ENCODE assay signal across 8 cellular contexts in genomic region chr6:31660998-31661866, GRCh38. TPM values are rescaled to one million over a fixed set of nuclear protein-coding genes. Genes with fewer than 3 reads are reported as not detected.
DNase-seq lines count a peak whose midpoint lies in the region; FAIRE-seq and TF ChIP-seq lines count a peak whose summit lies in the region.

No MANE protein-coding gene starts in this region.

- TF ChIP-seq CTCF in dorsolateral prefrontal cortex (IDR thresholded peaks at IDR 0.05 in 54 of 56, conservative IDR thresholded peaks at IDR 0.05 in 2 of 56; ENCODE audit: low read depth in 1 of 56, partially characterized antibody in 56 of 56) (no peak), nephron progenitor cell (IDR thresholded peaks at IDR 0.05) (no peak)

- peak overlapping the region; percentile 96 to 100 (median 99) for H3K4me2 ChIP-seq in BLaER1 treated with 17β-estradiol and CSF1 and Interleukin-3, amounts not matched to agents 10 nM and 100 nM

- H3K36me3 ChIP-seq in BLaER1 treated with 17β-estradiol and CSF1 and Interleukin-3, amounts not matched to agents 10 nM and 100 nM = peaks cover 18 to 52% (median 32%) of the 10 kb centered on the region in 11 experiments; a peak in 20 of 22 replicates
- peaks cover 14% of the 10 kb centered on the region for H3K36me3 ChIP-seq in MG63

- H3K4me1 Mint-ChIP-seq in nephron progenitor cell = peaks cover 86% of the 10 kb centered on the region

- CTCF ChIA-PET in HEK293T (lab: Yijun Ruan, JAX) = interaction anchor here (0.9 to 1.2 kb wide), 2 partner anchors 9 to 39 kb away, joined by 4 read pairs; partner anchors contain the start of gene BAG6

- no peak for FAIRE-seq in urothelium cell line (lab: Jason Lieb, UNC)

- H3K4me3 ChIP-seq in BLaER1 treated with 17β-estradiol and CSF1 and Interleukin-3, amounts not matched to agents 10 nM and 100 nM = peak overlapping the region; percentile 72 to 91 (median 80)
- H3K4me3 ChIP-seq in MG63 (peak overlapping the region; percentile 63), dorsolateral prefrontal cortex (peak overlapping the region; percentile 62 to 96 (median 80))

- no peaks in the 10 kb centered on the region for H3K9me3 ChIP-seq in BLaER1 treated with 17β-estradiol and CSF1 and Interleukin-3, amounts not matched to agents 10 nM and 100 nM (replicated peaks in 1 of 11)
- no peaks in the 10 kb centered on the region for H3K9me3 ChIP-seq in MG63

- peaks cover 5 to 35% (median 21%) of the 10 kb centered on the region in 11 experiments; a peak in 15 of 22 replicates for H4K20me1 ChIP-seq in BLaER1 treated with 17β-estradiol and CSF1 and Interleukin-3, amounts not matched to agents 10 nM and 100 nM

- peak overlapping the region; percentile 86 for H3K4me3 Mint-ChIP-seq in nephron progenitor cell

- POLR2A ChIA-PET in HEK293T (lab: Yijun Ruan, JAX) = interaction anchor here (0.5 to 5.4 kb wide), 27 partner anchors 8 to 245 kb away, joined by 3 to 138 read pairs (median 4); partner anchors contain the start of genes ABHD16A, ATP6V1G2, BAG6 and DDX39B

- DNase-seq in MG63 (no peak), dorsolateral prefrontal cortex (no peak), nephron progenitor cell (no peak), ureter (ENCODE audit: low spot score) (no peak), activated gamma-delta T cell (lab: John Stamatoyannopoulos, UW) (no peak), urothelium cell line (ENCODE audit: low spot score) (no peak), HEK293T (ENCODE audit: extremely low spot score) (no peak)

- no peaks in the 10 kb centered on the region for H3K27me3 ChIP-seq in BLaER1 treated with 17β-estradiol and CSF1 and Interleukin-3, amounts not matched to agents 10 nM and 100 nM
- H3K27me3 ChIP-seq in MG63 (no peaks in the 10 kb centered on the region), dorsolateral prefrontal cortex (no peaks in the 10 kb centered on the region)

- peaks cover 4% of the 10 kb centered on the region for H3K27me3 Mint-ChIP-seq in nephron progenitor cell (ENCODE audit: low read depth, poor library complexity)

- H3K4me1 ChIP-seq in BLaER1 treated with 17β-estradiol and CSF1 and Interleukin-3, amounts not matched to agents 10 nM and 100 nM = peaks cover 64 to 73% (median 67%) of the 10 kb centered on the region in 10 experiments

- peak overlapping the region; percentile 75 to 94 (median 87); a peak in 21 of 22 replicates for H3K27ac ChIP-seq in BLaER1 treated with 17β-estradiol and CSF1 and Interleukin-3, amounts not matched to agents 10 nM and 100 nM
- H3K27ac ChIP-seq in dorsolateral prefrontal cortex = peak overlapping the region in 57 of 59 donors; percentile 28 to 93 (median 83)

- intact Hi-C loops in dorsolateral prefrontal cortex (cut with DNase I) = no loop called here

- H3K9ac ChIP-seq in BLaER1 treated with 17β-estradiol and CSF1 and Interleukin-3, amounts not matched to agents 10 nM and 100 nM = peak overlapping the region; percentile 84 to 97 (median 91)

- peak overlapping the region; percentile 86 for H3K27ac Mint-ChIP-seq in nephron progenitor cell

- H3K36me3 Mint-ChIP-seq in nephron progenitor cell (ENCODE audit: low read depth) = peaks cover 36% of the 10 kb centered on the region

- H3K9me3 Mint-ChIP-seq in nephron progenitor cell = no peaks in the 10 kb centered on the region

TF ChIP-seq in HEK293T, 16 proteins besides CTCF, POLR2A, EP300 and RAD21:
- TF ChIP-seq FOXM1 (IDR thresholded peaks at IDR 0.05; ENCODE audit: borderline replicate concordance) (no peak), HDGF (IDR thresholded peaks at IDR 0.05; ENCODE audit: borderline replicate concordance) (no peak), SP1 (IDR thresholded peaks at IDR 0.05) (no peak), ZNF384 (IDR thresholded peaks at IDR 0.05) (no peak), SUZ12 (IDR thresholded peaks at IDR 0.05) (no peak), CTBP1 (IDR thresholded peaks at IDR 0.05; ENCODE audit: borderline replicate concordance) (no peak), LEF1 (IDR thresholded peaks at IDR 0.05; ENCODE audit: borderline replicate concordance) (no peak), FOXA1 (IDR thresholded peaks at IDR 0.05) (no peak)

RNA-seq across cellular contexts. Expression of gene C6orf47, which starts 0.7 kb away (rescaled TPM):
- 5.9 and 6.5 TPM in 2 replicates for total RNA-seq in MG63 (2014; rRNA removed; shearing (Covaris generic); ENCODE audit: low replicate concordance)
- total RNA-seq in dorsolateral prefrontal cortex = 10 to 100 TPM; 10.7 to 19.7 (median 13.8) TPM
- total RNA-seq in ureter = 21.5 TPM

RNA-seq across cellular contexts. Expression of gene GPANK1, which starts 3.6 kb away (rescaled TPM):
- total RNA-seq in MG63 (2014; rRNA removed; shearing (Covaris generic); ENCODE audit: low replicate concordance) = 21.4 and 24.2 TPM in 2 replicates
- total RNA-seq in dorsolateral prefrontal cortex (10 to 100 TPM; 10.3 to 24.2 (median 15.8) TPM), ureter (15.3 TPM)

RNA-seq across cellular contexts. Expression of gene CSNK2B, which starts 4.6 kb away (rescaled TPM):
- 88.8 and 99.8 TPM in 2 replicates for total RNA-seq in MG63 (2014; rRNA removed; shearing (Covaris generic); ENCODE audit: low replicate concordance)
- total RNA-seq in dorsolateral prefrontal cortex = 100 to 1,000 TPM in 112 of 120 experiments, 10 to 100 TPM in 8; 85.2 to 151 (median 118) TPM
- 149 TPM for total RNA-seq in ureter

RNA-seq across cellular contexts. Expression of gene APOM, which starts 5.5 kb away (rescaled TPM):
- total RNA-seq in MG63 (2014; rRNA removed; shearing (Covaris generic); ENCODE audit: low replicate concordance) = 0.56 TPM in 1 of 2 replicates, not detected in the other
- total RNA-seq in dorsolateral prefrontal cortex (1 to 10 TPM in 90 of 120 experiments, under 1 TPM in 22, not detected in 8; 0.56 to 5.0 (median 1.7) TPM), ureter (2.4 TPM)

RNA-seq across cellular contexts. Expression of gene LY6G5B, which starts 8.5 kb away (rescaled TPM):
- 0.42 and 1.1 TPM in 2 replicates for total RNA-seq in MG63 (2014; rRNA removed; shearing (Covaris generic); ENCODE audit: low replicate concordance)
- total RNA-seq in dorsolateral prefrontal cortex (10 to 100 TPM in 107 of 120 experiments, 1 to 10 TPM in 13; 6.4 to 36.1 (median 14.8) TPM), ureter (20.6 TPM)
